Comparison of ENCODE assay signal across 29 cellular contexts in the genomic region with DNA sequence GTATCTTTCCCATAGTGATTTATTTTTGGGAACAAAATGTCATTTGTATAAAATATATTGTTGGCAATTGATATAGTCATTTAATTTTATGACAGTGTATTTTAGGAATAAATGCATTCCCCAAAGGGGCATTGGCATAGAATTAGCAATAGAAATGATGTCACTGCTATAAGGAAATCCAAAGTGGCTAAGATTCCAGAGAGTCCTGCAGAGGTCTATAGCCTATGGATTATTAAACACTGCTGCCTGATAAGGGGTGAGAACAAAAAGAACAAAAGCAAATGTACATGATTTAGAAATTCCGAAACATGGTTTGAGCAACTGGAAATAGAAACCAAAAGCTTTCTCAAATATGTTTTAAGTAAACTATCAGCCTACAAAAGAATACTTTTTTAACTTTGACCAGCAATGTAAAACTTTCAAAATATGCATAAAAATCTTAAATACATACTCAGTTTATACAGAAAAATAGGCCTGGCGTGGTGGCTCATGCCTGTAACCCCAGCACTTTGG.
DNase-seq lines count a peak whose midpoint lies in the region; TF ChIP-seq lines count a peak whose summit lies in the region.
"Had no signal": no experiment of that assay in that cellular context is flagged by ENCODE, and none has a peak within 500 bp of the region (broad histone marks: within the 10 kb centered on the region; RNA-seq: fewer than 3 reads in every experiment).

No MANE protein-coding gene starts in this region.

- intact Hi-C loops in CD4-positive, alpha-beta memory T cell (cut with micrococcal nuclease): no loop called here

- no peaks in the 10 kb centered on the region for H3K9me3 ChIP-seq in adipocyte (ENCODE audit: control insufficient read depth, low read length)
- H3K9me3 ChIP-seq in CD4-positive, alpha-beta memory T cell (ENCODE audit: control insufficient read depth in 1 of 2, low read length in 2 of 2): no peaks in the 10 kb centered on the region
- H3K9me3 ChIP-seq: ascending aorta, esophagus squamous epithelium, transverse colon had no signal

- no peaks in the 10 kb centered on the region for H3K27me3 Mint-ChIP-seq in osteocyte (ENCODE audit: unreplicated experiment)
- H3K27me3 Mint-ChIP-seq in CD4-positive, alpha-beta memory T cell: peaks cover 6 to 14% of the 10 kb centered on the region in 2 donors

- H3K4me1 Mint-ChIP-seq in osteocyte (ENCODE audit: unreplicated experiment): peaks cover 65% of the 10 kb centered on the region
- peaks cover 0 to 4% (median 2%) of the 10 kb centered on the region in 4 donors for H3K4me1 Mint-ChIP-seq in CD4-positive, alpha-beta memory T cell
- H3K4me1 Mint-ChIP-seq: activated B cell treated with CpG ODN at 0.5 μM for 24 hours; activated naive CD8-positive, alpha-beta T cell treated with anti-CD3 and anti-CD28 coated beads for 36 hours; stimulated activated effector memory CD8-positive, alpha-beta T cell treated with anti-CD3 and anti-CD28 coated beads, Interleukin-12 subunit alpha, Interleukin-12 subunit beta, amount 100 ng/mL, for 72 hours had no signal

- H3K36me3 ChIP-seq in adipocyte (ENCODE audit: control insufficient read depth, insufficient read depth, low read length, severe bottlenecking): no peaks in the 10 kb centered on the region
- no peaks in the 10 kb centered on the region for H3K36me3 ChIP-seq in CD4-positive, alpha-beta memory T cell (ENCODE audit: insufficient read depth, low read length)
- H3K36me3 ChIP-seq: ascending aorta, esophagus squamous epithelium, transverse colon had no signal

- peak overlapping the region; percentile 91 for H3K27ac Mint-ChIP-seq in osteocyte (ENCODE audit: unreplicated experiment)
- H3K27ac Mint-ChIP-seq in CD4-positive, alpha-beta memory T cell: no peak overlapping the region
- H3K27ac Mint-ChIP-seq: activated B cell treated with CpG ODN at 0.5 μM for 24 hours; activated naive CD8-positive, alpha-beta T cell treated with anti-CD3 and anti-CD28 coated beads for 36 hours; stimulated activated effector memory CD8-positive, alpha-beta T cell treated with anti-CD3 and anti-CD28 coated beads, Interleukin-12 subunit alpha, Interleukin-12 subunit beta, amount 100 ng/mL, for 72 hours had no signal

- POLR2A ChIA-PET in CD4-positive, alpha-beta memory T cell (lab: Charles Lee; ENCODE audit: partially characterized antibody): no interaction called here

- peak overlapping the region; percentile 38 for H3K9ac ChIP-seq in adipocyte (ENCODE audit: low read length)

- no peaks in the 10 kb centered on the region for H3K9me3 Mint-ChIP-seq in osteocyte (ENCODE audit: unreplicated experiment)
- H3K9me3 Mint-ChIP-seq in CD4-positive, alpha-beta memory T cell: peaks cover 0 to 5% (median 0%) of the 10 kb centered on the region in 8 donors
- H3K9me3 Mint-ChIP-seq: activated B cell treated with CpG ODN at 0.5 μM for 24 hours; activated naive CD8-positive, alpha-beta T cell treated with anti-CD3 and anti-CD28 coated beads for 36 hours; activated T-cell treated with anti-CD3 and anti-CD28 coated beads, Interleukin-2, amount 50 U/mL, for 4 hours; stimulated activated effector memory CD8-positive, alpha-beta T cell treated with anti-CD3 and anti-CD28 coated beads, Interleukin-12 subunit alpha, Interleukin-12 subunit beta, amount 100 ng/mL, for 72 hours had no signal

- TF ChIP-seq CTCF in osteocyte (IDR thresholded peaks at IDR 0.05): no peak

- CTCF ChIA-PET in CD4-positive, alpha-beta memory T cell (lab: Charles Lee; ENCODE audit: partially characterized antibody): no interaction called here

- H3K27ac ChIP-seq in CD4-positive, alpha-beta memory T cell (ENCODE audit: low read depth, low read length): no peak overlapping the region
- H3K27ac ChIP-seq: ascending aorta, C4-2B, transverse colon had no signal

- no peak overlapping the region for H3K4me3 ChIP-seq in adipocyte (ENCODE audit: low read length)
- no peak overlapping the region for H3K4me3 ChIP-seq in CD4-positive, alpha-beta memory T cell (ENCODE audit: low read length in 2 of 2)
- H3K4me3 ChIP-seq: ascending aorta, esophagus squamous epithelium, transverse colon had no signal

- H3K36me3 Mint-ChIP-seq in osteocyte (ENCODE audit: unreplicated experiment): no peaks in the 10 kb centered on the region
- H3K36me3 Mint-ChIP-seq in CD4-positive, alpha-beta memory T cell: no peaks in the 10 kb centered on the region
- H3K36me3 Mint-ChIP-seq: activated naive CD8-positive, alpha-beta T cell treated with anti-CD3 and anti-CD28 coated beads for 36 hours; stimulated activated effector memory CD8-positive, alpha-beta T cell treated with anti-CD3 and anti-CD28 coated beads, Interleukin-12 subunit alpha, Interleukin-12 subunit beta, amount 100 ng/mL, for 72 hours had no signal

- no peak overlapping the region for H3K4me3 Mint-ChIP-seq in osteocyte (ENCODE audit: unreplicated experiment)
- H3K4me3 Mint-ChIP-seq in CD4-positive, alpha-beta memory T cell: no peak overlapping the region
- H3K4me3 Mint-ChIP-seq: activated B cell treated with CpG ODN at 0.5 μM for 24 hours; activated naive CD8-positive, alpha-beta T cell treated with anti-CD3 and anti-CD28 coated beads for 36 hours; activated T-cell treated with anti-CD3 and anti-CD28 coated beads, Interleukin-2, amount 50 U/mL, for 4 hours; stimulated activated effector memory CD8-positive, alpha-beta T cell treated with anti-CD3 and anti-CD28 coated beads, Interleukin-12 subunit alpha, Interleukin-12 subunit beta, amount 100 ng/mL, for 72 hours had no signal

- peaks cover 31% of the 10 kb centered on the region for H3K4me1 ChIP-seq in adipocyte (ENCODE audit: control insufficient read depth, insufficient read depth, low read length)
- no peaks in the 10 kb centered on the region for H3K4me1 ChIP-seq in CD4-positive, alpha-beta memory T cell (ENCODE audit: insufficient read depth, low read length)

- no peaks in the 10 kb centered on the region for H3K27me3 ChIP-seq in adipocyte (replicated peaks; ENCODE audit: control insufficient read depth, insufficient read depth, low read length)
- H3K27me3 ChIP-seq in CD4-positive, alpha-beta memory T cell (ENCODE audit: insufficient read depth, low read length): peaks cover 4% of the 10 kb centered on the region
- H3K27me3 ChIP-seq: ascending aorta, esophagus squamous epithelium, transverse colon had no signal

- DNase-seq in EL (peak; percentile 29), adipocyte (ENCODE audit: low read depth) (peak; percentile 67), fibroblast of peridontal ligament (ENCODE audit: extremely low read depth) (peak; percentile 64), osteocyte (ENCODE audit: extremely low spot score, unreplicated experiment) (no peak), DMS153 treated with DMSO at 0.1 percent for 48 hours (lab: John Stamatoyannopoulos, UW; ENCODE audit: unreplicated experiment) (no peak)
- no peak for DNase-seq in CD4-positive, alpha-beta memory T cell
- no peak for DNase-seq in NK-92 treated with Interleukin-12 subunit alpha and Interleukin-12 subunit beta, amount 100 ng/mL, for 24 hours (lab: John Stamatoyannopoulos, UW)
- no peak for DNase-seq in stimulated activated CD4-positive, alpha-beta T cell treated with anti-CD3 and anti-CD28 coated beads, Interleukin-1b, Interleukin-23, amount 100 ng/mL, for 48 hours
- DNase-seq: activated B cell treated with CpG ODN at 0.5 μM for 24 hours; activated CD4-positive, alpha-beta T cell treated with anti-CD3 and anti-CD28 coated beads, Interleukin-2, amount 50 U/mL, for 1 hour; activated gamma-delta T cell; activated naive CD8-positive, alpha-beta T cell treated with anti-CD3 and anti-CD28 coated beads for 36 hours; activated T-cell treated with anti-CD3 and anti-CD28 coated beads, Interleukin-2, amount 50 U/mL, for 4 hours; DND-41; esophagus squamous epithelium; GOT3; hypothalamus; mesendoderm; NCI-H1092; NCI-H1694 treated with DMSO at 0.1 percent for 48 hours; NCI-H446 treated with DMSO at 0.1 percent for 48 hours; NCI-H774; stimulated activated CD4-positive, alpha-beta T cell treated with anti-CD3 and anti-CD28 coated beads, Interleukin-12 subunit alpha, Interleukin-12 subunit beta, amount 100 ng/mL, for 4 hours; stimulated activated CD4-positive, alpha-beta T cell treated with anti-CD3 and anti-CD28 coated beads, Interleukin-4, amount 100 ng/mL, for 24 hours; T-helper 1 cell; transverse colon had no signal

Comparison
In these comparisons a context has a peak if more than half of its experiments do, and no peak if none do; other contexts are left out.
1. DNase-seq: peak in EL (single experiment), adipocyte (single experiment) and fibroblast of peridontal ligament (single experiment); none in osteocyte (single experiment), CD4-positive, alpha-beta memory T cell (0 of 5), NK-92 treated with Interleukin-12 subunit alpha and Interleukin-12 subunit beta, amount 100 ng/mL, for 24 hours (single experiment), stimulated activated CD4-positive, alpha-beta T cell treated with anti-CD3 and anti-CD28 coated beads, Interleukin-1b, Interleukin-23, amount 100 ng/mL, for 48 hours (single experiment) and DMS153 treated with DMSO at 0.1 percent for 48 hours (single experiment).